In the genomic region with DNA sequence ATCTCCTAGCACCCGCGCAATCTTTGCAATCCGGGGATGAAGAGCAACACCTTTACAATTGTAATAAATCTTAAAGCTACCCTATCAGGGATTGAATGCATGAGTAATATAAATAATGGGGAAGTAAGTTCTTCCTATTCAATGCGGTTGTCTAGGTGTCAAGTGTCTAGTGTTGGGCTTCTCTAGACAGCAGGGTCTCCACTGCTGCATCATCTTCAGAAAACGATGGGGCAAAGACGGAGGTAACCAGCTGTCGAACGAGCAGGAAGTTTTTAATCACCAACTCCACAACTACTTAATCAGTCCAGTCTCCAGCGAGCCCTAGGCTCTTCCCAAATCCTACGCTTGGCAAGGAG, we compare ENCODE assay signal across 8 cellular contexts. TPM values are rescaled to one million over a fixed set of nuclear protein-coding genes. Genes with fewer than 3 reads are reported as not detected.
DNase-seq lines count a peak whose midpoint lies in the region; ATAC-seq and TF ChIP-seq lines count a peak whose summit lies in the region.

No MANE protein-coding gene starts in this region.

- dilution Hi-C loops in mammary epithelial cell (cut with HindIII; ENCODE audit: low sequenced_read_pairs) = loop anchor here (25.0 kb wide), 1 partner anchor 437 kb away; no protein-coding TSS in a partner anchor

- no TSS peak for BruUV-seq in mammary epithelial cell (replicated peaks; lab: Mats Ljungman, UMichigan)

- in situ Hi-C loops in mammary epithelial cell (cut with MboI; ENCODE audit: low sequenced_read_pairs in 2 of 2) = loop anchor here in 1 of 2 donors (25.0 kb wide), 1 partner anchor 237 kb away; no protein-coding TSS in a partner anchor

- H3K36me3 ChIP-seq in KMS-11 (ENCODE audit: insufficient read depth) = no peaks in the 10 kb centered on the region
- no peaks in the 10 kb centered on the region for H3K36me3 ChIP-seq in mammary epithelial cell (ENCODE audit: insufficient read depth, low read length)
- no peaks in the 10 kb centered on the region for H3K36me3 ChIP-seq in mucosa of rectum (ENCODE audit: control insufficient read depth in 2 of 2, insufficient read depth in 2 of 2, low read length in 2 of 2)

- H3K4me3 ChIP-seq in GM12864 (ENCODE audit: low read depth, low read length) = peak overlapping the region; percentile 66
- peak overlapping the region; percentile 96 for H3K4me3 ChIP-seq in KMS-11 (IDR thresholded peaks at IDR 0.05; ENCODE audit: insufficient read depth, low read depth, low read length)
- H3K4me3 ChIP-seq in mammary epithelial cell (replicated peaks in 1 of 3; ENCODE audit: insufficient read depth in 1 of 3, low read depth in 2 of 3, low read length in 3 of 3) = peak overlapping the region; percentile 75 to 81 (median 80)
- peak overlapping the region; percentile 99 to 100 for H3K4me3 ChIP-seq in mucosa of rectum (ENCODE audit: low read length in 2 of 2)

- intact Hi-C loops in mammary epithelial cell (cut with micrococcal nuclease) = loop anchor here (1.0 to 10.0 kb wide), 3 partner anchors 138 to 750 kb away; no protein-coding TSS in a partner anchor

- no peak for TF ChIP-seq CTCF in GM12864 (IDR thresholded peaks at IDR 0.05; ENCODE audit: low read depth, low read length, missing control alignments)
- no peak for TF ChIP-seq CTCF in KMS-11 (conservative IDR thresholded peaks at IDR 0.05; ENCODE audit: low read depth, low read length)
- no peak for TF ChIP-seq CTCF in mammary epithelial cell (conservative IDR thresholded peaks at IDR 0.05 in 1 of 2, IDR thresholded peaks at IDR 0.05 in 1 of 2; ENCODE audit: extremely low read depth in 1 of 2, insufficient read depth in 1 of 2, low read depth in 1 of 2, low read length in 2 of 2)

- peaks cover 46% of the 10 kb centered on the region for H3K79me2 ChIP-seq in KMS-11 (ENCODE audit: insufficient read depth, low read depth)
- H3K79me2 ChIP-seq in mammary epithelial cell (ENCODE audit: insufficient read depth, low read length) = peaks cover 42% of the 10 kb centered on the region

- H3K4me1 ChIP-seq in KMS-11 (ENCODE audit: low read depth, poor library complexity, severe bottlenecking) (peaks cover 19% of the 10 kb centered on the region), mammary epithelial cell (ENCODE audit: insufficient read depth, low read length) (peaks cover 26% of the 10 kb centered on the region), mucosa of rectum (ENCODE audit: control insufficient read depth in 2 of 2, insufficient read depth in 2 of 2, low read length in 2 of 2) (peaks cover 7 to 11% of the 10 kb centered on the region in 2 donors)

- H3K27ac ChIP-seq in KMS-11 (peak overlapping the region; percentile 90), mammary epithelial cell (ENCODE audit: insufficient read depth, low read depth, low read length) (peak overlapping the region; percentile 83), mucosa of rectum (ENCODE audit: low read depth in 2 of 2, low read length in 2 of 2) (peak overlapping the region; percentile 97 to 99)

- H4K20me1 ChIP-seq in KMS-11 (ENCODE audit: insufficient read depth) (no peaks in the 10 kb centered on the region), mammary epithelial cell (ENCODE audit: insufficient read depth, low read length) (no peaks in the 10 kb centered on the region)

- 0% methylated on average over 10 of the region's 10 CpGs for WGBS in mammary epithelial cell (ENCODE audit: low coverage, missing lambda C conversion rate)

- H3K4me2 ChIP-seq in KMS-11 (peak overlapping the region; percentile 81), mammary epithelial cell (ENCODE audit: insufficient read depth, low read depth, low read length) (peak overlapping the region; percentile 81)

- H3K9me3 ChIP-seq in mammary epithelial cell (replicated peaks; ENCODE audit: insufficient read depth, low read length) (no peaks in the 10 kb centered on the region), mucosa of rectum (ENCODE audit: control insufficient read depth in 2 of 2, low read length in 2 of 2) (no peaks in the 10 kb centered on the region)

- no peaks in the 10 kb centered on the region for H3K27me3 ChIP-seq in KMS-11 (ENCODE audit: insufficient read depth, low read depth)
- H3K27me3 ChIP-seq in mammary epithelial cell (ENCODE audit: insufficient read depth, low read length) = no peaks in the 10 kb centered on the region
- H3K27me3 ChIP-seq in mucosa of rectum (ENCODE audit: control insufficient read depth in 2 of 2, insufficient read depth in 2 of 2, low read length in 2 of 2) = no peaks in the 10 kb centered on the region

- H3K9ac ChIP-seq in KMS-11 = peak overlapping the region; percentile 93
- H3K9ac ChIP-seq in mammary epithelial cell (ENCODE audit: insufficient read depth, low read length) = peak overlapping the region; percentile 80
- H3K9ac ChIP-seq in mucosa of rectum (ENCODE audit: low read depth in 1 of 2, low read length in 2 of 2) = peak overlapping the region; percentile 96

- H2AFZ ChIP-seq in KMS-11 (ENCODE audit: low read depth) (peak overlapping the region; percentile 99), mammary epithelial cell (ENCODE audit: low read depth, low read length) (peak overlapping the region; percentile 96)

- DNase-seq in GM12864 (ENCODE audit: low read depth) (no peak), mammary epithelial cell (no peak), AG20443 (ENCODE audit: low spot score) (no peak), NCI-H187 treated with DMSO at 0.1 percent for 48 hours (lab: John Stamatoyannopoulos, UW) (no peak), NCI-H128 (lab: John Stamatoyannopoulos, UW; ENCODE audit: unreplicated experiment) (no peak)

- peak; percentile 15 for ATAC-seq in GM21576 (IDR thresholded peaks at IDR 0.05; ENCODE audit: unreplicated experiment)

- CTCF ChIA-PET in mammary epithelial cell (lab: Charles Lee; ENCODE audit: low non-redundant PET) = no interaction called here

RNA-seq across cellular contexts. Expression of a gene that starts 0.6 kb away (rescaled TPM):
- 10 to 100 TPM; 23.8 to 27.3 TPM for total RNA-seq in mammary epithelial cell
- polyA plus RNA-seq in mammary epithelial cell = 6.8 TPM
- 3.2 TPM for polyA minus RNA-seq in mammary epithelial cell
